1 cellular context compared by ENCODE assay signal in the genomic region with DNA sequence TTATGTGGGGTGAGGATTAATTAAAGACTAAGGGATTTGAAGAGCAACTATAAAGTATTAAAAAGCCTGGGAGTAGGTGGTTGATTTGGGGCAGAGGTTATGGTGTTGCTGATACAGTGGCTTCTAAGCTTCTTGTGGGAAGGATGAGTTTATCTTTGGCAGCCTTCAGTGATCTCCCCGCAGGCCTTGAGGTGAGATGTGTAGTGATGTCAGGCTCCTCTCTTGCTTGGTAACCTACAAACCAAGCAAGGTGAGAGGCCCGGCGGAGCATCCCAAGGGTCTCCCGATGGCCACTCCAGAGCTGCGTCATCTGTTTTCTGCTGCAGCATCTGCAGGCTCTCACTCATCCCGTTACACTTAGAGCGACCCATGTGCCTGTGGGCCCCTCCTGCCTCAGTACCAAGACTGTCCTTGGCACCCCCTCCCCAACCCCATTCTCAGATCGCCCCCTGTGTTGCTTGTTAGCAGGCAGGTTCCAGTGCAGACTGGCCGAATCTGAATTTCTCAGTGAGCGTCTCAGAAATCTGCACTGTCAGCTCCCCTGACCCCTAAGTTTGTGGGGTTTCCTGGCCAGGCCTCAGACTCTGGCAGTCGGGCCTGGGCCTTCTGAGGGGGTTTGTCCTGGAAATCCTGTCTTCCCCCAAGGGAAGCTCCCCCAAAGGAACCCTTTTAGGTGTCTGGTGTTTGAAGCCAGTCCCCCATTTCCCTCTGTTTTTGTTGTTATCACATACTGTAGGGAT.
TF ChIP-seq lines count a peak whose summit lies in the region.

No MANE protein-coding gene starts in this region.

TF ChIP-seq in GM23338, 12 proteins besides CTCF, POLR2A, EP300 and RAD21:
- TF ChIP-seq CREB1 (CRISPR knock-in tag; IDR thresholded peaks at IDR 0.05; ENCODE audit: low read depth) (no peak), EZH2phosphoT487 (IDR thresholded peaks at IDR 0.05; ENCODE audit: unreplicated experiment) (no peak), ZNF114 (CRISPR knock-in tag; IDR thresholded peaks at IDR 0.05) (no peak), POLR2AphosphoS5 (IDR thresholded peaks at IDR 0.05; ENCODE audit: low read depth) (no peak), EZH2 (IDR thresholded peaks at IDR 0.05; ENCODE audit: low read depth, unreplicated experiment) (no peak), NANOG (IDR thresholded peaks at IDR 0.05; ENCODE audit: borderline replicate concordance) (no peak), ZNF331 (CRISPR knock-in tag; IDR thresholded peaks at IDR 0.05; ENCODE audit: low read depth) (no peak), STAT1 (IDR thresholded peaks at IDR 0.05; ENCODE audit: unreplicated experiment) (no peak)
- TF ChIP-seq, protein P1, sequence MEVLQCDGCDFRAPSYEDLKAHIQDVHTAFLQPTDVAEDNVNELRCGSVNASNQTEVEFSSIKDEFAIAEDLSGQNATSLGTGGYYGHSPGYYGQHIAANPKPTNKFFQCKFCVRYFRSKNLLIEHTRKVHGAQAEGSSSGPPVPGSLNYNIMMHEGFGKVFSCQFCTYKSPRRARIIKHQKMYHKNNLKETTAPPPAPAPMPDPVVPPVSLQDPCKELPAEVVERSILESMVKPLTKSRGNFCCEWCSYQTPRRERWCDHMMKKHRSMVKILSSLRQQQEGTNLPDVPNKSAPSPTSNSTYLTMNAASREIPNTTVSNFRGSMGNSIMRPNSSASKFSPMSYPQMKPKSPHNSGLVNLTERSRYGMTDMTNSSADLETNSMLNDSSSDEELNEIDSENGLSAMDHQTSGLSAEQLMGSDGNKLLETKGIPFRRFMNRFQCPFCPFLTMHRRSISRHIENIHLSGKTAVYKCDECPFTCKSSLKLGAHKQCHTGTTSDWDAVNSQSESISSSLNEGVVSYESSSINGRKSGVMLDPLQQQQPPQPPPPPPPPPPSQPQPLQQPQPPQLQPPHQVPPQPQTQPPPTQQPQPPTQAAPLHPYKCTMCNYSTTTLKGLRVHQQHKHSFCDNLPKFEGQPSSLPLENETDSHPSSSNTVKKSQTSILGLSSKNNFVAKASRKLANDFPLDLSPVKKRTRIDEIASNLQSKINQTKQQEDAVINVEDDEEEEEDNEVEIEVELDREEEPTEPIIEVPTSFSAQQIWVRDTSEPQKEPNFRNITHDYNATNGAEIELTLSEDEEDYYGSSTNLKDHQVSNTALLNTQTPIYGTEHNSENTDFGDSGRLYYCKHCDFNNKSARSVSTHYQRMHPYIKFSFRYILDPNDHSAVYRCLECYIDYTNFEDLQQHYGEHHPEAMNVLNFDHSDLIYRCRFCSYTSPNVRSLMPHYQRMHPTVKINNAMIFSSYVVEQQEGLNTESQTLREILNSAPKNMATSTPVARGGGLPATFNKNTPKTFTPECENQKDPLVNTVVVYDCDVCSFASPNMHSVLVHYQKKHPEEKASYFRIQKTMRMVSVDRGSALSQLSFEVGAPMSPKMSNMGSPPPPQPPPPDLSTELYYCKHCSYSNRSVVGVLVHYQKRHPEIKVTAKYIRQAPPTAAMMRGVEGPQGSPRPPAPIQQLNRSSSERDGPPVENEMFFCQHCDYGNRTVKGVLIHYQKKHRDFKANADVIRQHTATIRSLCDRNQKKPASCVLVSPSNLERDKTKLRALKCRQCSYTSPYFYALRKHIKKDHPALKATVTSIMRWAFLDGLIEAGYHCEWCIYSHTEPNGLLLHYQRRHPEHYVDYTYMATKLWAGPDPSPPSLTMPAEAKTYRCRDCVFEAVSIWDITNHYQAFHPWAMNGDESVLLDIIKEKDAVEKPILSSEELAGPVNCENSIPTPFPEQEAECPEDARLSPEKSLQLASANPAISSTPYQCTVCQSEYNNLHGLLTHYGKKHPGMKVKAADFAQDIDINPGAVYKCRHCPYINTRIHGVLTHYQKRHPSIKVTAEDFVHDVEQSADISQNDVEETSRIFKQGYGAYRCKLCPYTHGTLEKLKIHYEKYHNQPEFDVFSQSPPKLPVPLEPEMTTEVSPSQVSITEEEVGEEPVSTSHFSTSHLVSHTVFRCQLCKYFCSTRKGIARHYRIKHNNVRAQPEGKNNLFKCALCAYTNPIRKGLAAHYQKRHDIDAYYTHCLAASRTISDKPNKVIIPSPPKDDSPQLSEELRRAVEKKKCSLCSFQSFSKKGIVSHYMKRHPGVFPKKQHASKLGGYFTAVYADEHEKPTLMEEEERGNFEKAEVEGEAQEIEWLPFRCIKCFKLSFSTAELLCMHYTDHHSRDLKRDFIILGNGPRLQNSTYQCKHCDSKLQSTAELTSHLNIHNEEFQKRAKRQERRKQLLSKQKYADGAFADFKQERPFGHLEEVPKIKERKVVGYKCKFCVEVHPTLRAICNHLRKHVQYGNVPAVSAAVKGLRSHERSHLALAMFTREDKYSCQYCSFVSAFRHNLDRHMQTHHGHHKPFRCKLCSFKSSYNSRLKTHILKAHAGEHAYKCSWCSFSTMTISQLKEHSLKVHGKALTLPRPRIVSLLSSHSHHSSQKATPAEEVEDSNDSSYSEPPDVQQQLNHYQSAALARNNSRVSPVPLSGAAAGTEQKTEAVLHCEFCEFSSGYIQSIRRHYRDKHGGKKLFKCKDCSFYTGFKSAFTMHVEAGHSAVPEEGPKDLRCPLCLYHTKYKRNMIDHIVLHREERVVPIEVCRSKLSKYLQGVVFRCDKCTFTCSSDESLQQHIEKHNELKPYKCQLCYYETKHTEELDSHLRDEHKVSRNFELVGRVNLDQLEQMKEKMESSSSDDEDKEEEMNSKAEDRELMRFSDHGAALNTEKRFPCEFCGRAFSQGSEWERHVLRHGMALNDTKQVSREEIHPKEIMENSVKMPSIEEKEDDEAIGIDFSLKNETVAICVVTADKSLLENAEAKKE (CRISPR knock-in tag; IDR thresholded peaks at IDR 0.05), result no peak
